8 cellular contexts compared by ENCODE assay signal in genomic region chrX:48890296-48890925, GRCh38. TPM values are rescaled to one million over a fixed set of nuclear protein-coding genes. Genes with fewer than 3 reads are reported as not detected.
DNase-seq lines count a peak whose midpoint lies in the region; ATAC-seq, FAIRE-seq and TF ChIP-seq lines count a peak whose summit lies in the region.

No MANE protein-coding gene starts in this region.

- H3K27me3 Mint-ChIP-seq in activated CD8-positive, alpha-beta memory T cell treated with anti-CD3 and anti-CD28 coated beads, Interleukin-2, amount 10 ng/mL, durations not matched to agents 7 days and 5 days, result no peaks in the 10 kb centered on the region
- H3K27me3 Mint-ChIP-seq in activated T-helper 17 cell treated with anti-CD3 and anti-CD28 coated beads, Interleukin-2, amount 50 U/mL, for 72 hours, result no peaks in the 10 kb centered on the region

- no peak for TF ChIP-seq CTCF in kidney (IDR thresholded peaks at IDR 0.05; ENCODE audit: borderline replicate concordance, extremely low read depth, insufficient read depth)
- no peak for TF ChIP-seq CTCF in tibial artery (IDR thresholded peaks at IDR 0.05)

- H3K4me3 ChIP-seq in kidney (ENCODE audit: low read length in 2 of 2), result peak overlapping the region; percentile 49 to 50
- peak overlapping the region; percentile 71 to 75 for H3K4me3 ChIP-seq in tibial artery

- no peaks in the 10 kb centered on the region for H3K9me3 Mint-ChIP-seq in activated CD8-positive, alpha-beta memory T cell treated with anti-CD3 and anti-CD28 coated beads, Interleukin-2, amount 10 ng/mL, durations not matched to agents 7 days and 5 days (ENCODE audit: low read depth)
- H3K9me3 Mint-ChIP-seq in activated T-helper 17 cell treated with anti-CD3 and anti-CD28 coated beads, Interleukin-2, amount 50 U/mL, for 72 hours, result no peaks in the 10 kb centered on the region

- H3K4me1 ChIP-seq in kidney (ENCODE audit: control insufficient read depth in 1 of 2, insufficient read depth in 1 of 2, low read depth in 1 of 2, low read length in 2 of 2), result peaks cover 0 to 4% of the 10 kb centered on the region in 2 donors
- H3K4me1 ChIP-seq in tibial artery, result peaks cover 0 to 10% (median 3%) of the 10 kb centered on the region in 4 donors

- peak overlapping the region; percentile 66 for H3K27ac Mint-ChIP-seq in activated CD8-positive, alpha-beta memory T cell treated with anti-CD3 and anti-CD28 coated beads, Interleukin-2, amount 10 ng/mL, durations not matched to agents 7 days and 5 days
- H3K27ac Mint-ChIP-seq in activated T-helper 17 cell treated with anti-CD3 and anti-CD28 coated beads, Interleukin-2, amount 50 U/mL, for 72 hours, result peak overlapping the region; percentile 88

- no peak for FAIRE-seq in kidney (lab: Jason Lieb, UNC)

- H3K4me3 Mint-ChIP-seq in activated CD8-positive, alpha-beta memory T cell treated with anti-CD3 and anti-CD28 coated beads, Interleukin-2, amount 10 ng/mL, durations not matched to agents 7 days and 5 days, result peak overlapping the region; percentile 75
- peak overlapping the region; percentile 93 for H3K4me3 Mint-ChIP-seq in activated T-helper 17 cell treated with anti-CD3 and anti-CD28 coated beads, Interleukin-2, amount 50 U/mL, for 72 hours

- intact Hi-C loops in kidney (cut with DNase I) (no loop called here), tibial artery (cut with DNase I; ENCODE audit: low total_unique reads) (no loop called here)

- ATAC-seq in activated CD8-positive, alpha-beta memory T cell treated with anti-CD3 and anti-CD28 coated beads, Interleukin-2, amount 10 ng/mL, durations not matched to agents 7 days and 5 days, result no peak
- ATAC-seq in activated T-helper 17 cell treated with anti-CD3 and anti-CD28 coated beads, Interleukin-2, amount 50 U/mL, for 72 hours (replicated peaks), result no peak

- H3K9me3 ChIP-seq in kidney (ENCODE audit: control insufficient read depth in 1 of 2, low read length in 2 of 2) (no peaks in the 10 kb centered on the region), tibial artery (no peaks in the 10 kb centered on the region)

- H3K4me1 Mint-ChIP-seq in activated CD8-positive, alpha-beta memory T cell treated with anti-CD3 and anti-CD28 coated beads, Interleukin-2, amount 10 ng/mL, durations not matched to agents 7 days and 5 days, result peaks cover 19% of the 10 kb centered on the region
- H3K4me1 Mint-ChIP-seq in activated T-helper 17 cell treated with anti-CD3 and anti-CD28 coated beads, Interleukin-2, amount 50 U/mL, for 72 hours, result peaks cover 5% of the 10 kb centered on the region

- H3K36me3 ChIP-seq in kidney (ENCODE audit: control insufficient read depth in 1 of 2, insufficient read depth in 2 of 2, low read length in 2 of 2), result peaks cover 0 to 9% of the 10 kb centered on the region in 2 donors
- H3K36me3 ChIP-seq in tibial artery, result peaks cover 4 to 13% (median 6%) of the 10 kb centered on the region in 3 donors

- CTCF ChIA-PET in activated CD8-positive, alpha-beta memory T cell treated with anti-CD3 and anti-CD28 coated beads, Interleukin-2, amount 10 ng/mL, durations not matched to agents 7 days and 5 days (lab: Charles Lee), result interaction anchor here (1.2 to 2.4 kb wide), 5 partner anchors 21 to 242 kb away, joined by 3 to 7 read pairs (median 5); partner anchors contain the start of gene SLC35A2

- no peaks in the 10 kb centered on the region for H3K27me3 ChIP-seq in tibial artery

- peak overlapping the region in 1 of 2 donors; percentile 29 for H3K9ac ChIP-seq in kidney (ENCODE audit: low read length in 2 of 2)

- no peak for DNase-seq in activated CD8-positive, alpha-beta memory T cell treated with anti-CD3 and anti-CD28 coated beads, Interleukin-2, amount 10 ng/mL, durations not matched to agents 7 days and 5 days
- no peak for DNase-seq in activated CD8-positive, alpha-beta memory T cell treated with anti-CD3 and anti-CD28 coated beads, Interleukin-2, amount 50 U/mL, for 48 hours
- peak; percentile 78 for DNase-seq in kidney
- DNase-seq in tibial artery, result no peak
- DNase-seq in cortex of kidney (lab: John Stamatoyannopoulos, UW), result no peak
- no peak for DNase-seq in NCI-H446 (lab: John Stamatoyannopoulos, UW)
- DNase-seq in NCI-H187 treated with DMSO at 0.1 percent for 48 hours (lab: John Stamatoyannopoulos, UW), result no peak

- H3K27ac ChIP-seq in kidney (ENCODE audit: low read depth in 2 of 2, low read length in 2 of 2) (no peak overlapping the region), tibial artery (peak overlapping the region; percentile 81 to 88)

- peaks cover 3% of the 10 kb centered on the region for H3K36me3 Mint-ChIP-seq in activated CD8-positive, alpha-beta memory T cell treated with anti-CD3 and anti-CD28 coated beads, Interleukin-2, amount 10 ng/mL, durations not matched to agents 7 days and 5 days
- H3K36me3 Mint-ChIP-seq in activated T-helper 17 cell treated with anti-CD3 and anti-CD28 coated beads, Interleukin-2, amount 50 U/mL, for 72 hours (ENCODE audit: low read depth), result peaks cover 8% of the 10 kb centered on the region

RNA-seq across cellular contexts. Expression of gene TIMM17B, which starts 7.2 kb away (rescaled TPM):
- total RNA-seq in activated CD8-positive, alpha-beta memory T cell treated with anti-CD3 and anti-CD28 coated beads, Interleukin-2, amount 10 ng/mL, durations not matched to agents 7 days and 5 days, result 10 to 100 TPM; 52.9 to 53.2 TPM
- 10 to 100 TPM; 54.4 to 66.3 TPM for total RNA-seq in activated T-helper 17 cell treated with anti-CD3 and anti-CD28 coated beads, Interleukin-2, amount 50 U/mL, for 72 hours
- 44.8 TPM for total RNA-seq in kidney
- 109 TPM for polyA plus RNA-seq in kidney (ENCODE audit: insufficient read depth, low read depth, low replicate concordance)

RNA-seq across cellular contexts. Expression of gene PQBP1, which starts 7.3 kb away (rescaled TPM):
- total RNA-seq in activated CD8-positive, alpha-beta memory T cell treated with anti-CD3 and anti-CD28 coated beads, Interleukin-2, amount 10 ng/mL, durations not matched to agents 7 days and 5 days, result 10 to 100 TPM; 65.1 to 86.9 TPM
- total RNA-seq in activated T-helper 17 cell treated with anti-CD3 and anti-CD28 coated beads, Interleukin-2, amount 50 U/mL, for 72 hours, result 10 to 100 TPM; 62.6 to 95.7 TPM
- total RNA-seq in kidney, result 61.3 TPM
- polyA plus RNA-seq in kidney (ENCODE audit: insufficient read depth, low read depth, low replicate concordance), result 93.4 TPM

RNA-seq across cellular contexts. Expression of gene SLC35A2, which starts 21.0 kb away (rescaled TPM):
- 10 to 100 TPM; 13.0 to 21.0 TPM for total RNA-seq in activated CD8-positive, alpha-beta memory T cell treated with anti-CD3 and anti-CD28 coated beads, Interleukin-2, amount 10 ng/mL, durations not matched to agents 7 days and 5 days
- total RNA-seq in activated T-helper 17 cell treated with anti-CD3 and anti-CD28 coated beads, Interleukin-2, amount 50 U/mL, for 72 hours, result 10 to 100 TPM; 24.6 to 32.8 TPM
- 34.2 TPM for total RNA-seq in kidney
- polyA plus RNA-seq in kidney (ENCODE audit: insufficient read depth, low read depth, low replicate concordance), result 29.3 TPM

RNA-seq across cellular contexts. Expression of gene PIM2, which starts 28.4 kb away (rescaled TPM):
- 100 to 1,000 TPM; 168 to 252 TPM for total RNA-seq in activated CD8-positive, alpha-beta memory T cell treated with anti-CD3 and anti-CD28 coated beads, Interleukin-2, amount 10 ng/mL, durations not matched to agents 7 days and 5 days
- 100 to 1,000 TPM; 350 to 648 TPM for total RNA-seq in activated T-helper 17 cell treated with anti-CD3 and anti-CD28 coated beads, Interleukin-2, amount 50 U/mL, for 72 hours
- 29.6 TPM for total RNA-seq in kidney
- 8.7 TPM for polyA plus RNA-seq in kidney (ENCODE audit: insufficient read depth, low read depth, low replicate concordance)

RNA-seq across cellular contexts. Expression of gene PCSK1N, which starts 55.0 kb away (rescaled TPM):
- under 1 TPM; 0.21 to 0.93 TPM for total RNA-seq in activated CD8-positive, alpha-beta memory T cell treated with anti-CD3 and anti-CD28 coated beads, Interleukin-2, amount 10 ng/mL, durations not matched to agents 7 days and 5 days
- total RNA-seq in activated T-helper 17 cell treated with anti-CD3 and anti-CD28 coated beads, Interleukin-2, amount 50 U/mL, for 72 hours, result 1 to 10 TPM; 3.7 to 4.7 TPM
- 131 TPM for total RNA-seq in kidney
- polyA plus RNA-seq in kidney (ENCODE audit: insufficient read depth, low read depth, low replicate concordance), result 331 TPM

Comparison
In these comparisons a context has a peak if more than half of its experiments do, and no peak if none do; other contexts are left out.
1. H3K27ac ChIP-seq: peak in tibial artery (2 of 2); none in kidney (0 of 2).